Comparison of ENCODE assay signal across 10 cellular contexts in genomic region chr6:75747371-75747984, GRCh38. TPM values are rescaled to one million over a fixed set of nuclear protein-coding genes. Genes with fewer than 3 reads are reported as not detected.
A peak's percentile ranks its signal among the peaks of the same experiment; 100 is the strongest.
DNase-seq lines count a peak whose midpoint lies in the region; ATAC-seq and TF ChIP-seq lines count a peak whose summit lies in the region.
"Had no signal": no experiment of that assay in that cellular context is flagged by ENCODE, and none has a peak within 500 bp of the region (broad histone marks: within the 10 kb centered on the region; RNA-seq: fewer than 3 reads in every experiment).

No MANE protein-coding gene starts in this region.

- no peak overlapping the region for H3K4me3 ChIP-seq in Caco-2 (ENCODE audit: low read depth, low read length)
- H3K4me3 ChIP-seq in LNCaP clone FGC (ENCODE audit: low read depth, low read length): no peak overlapping the region; the same call in 1 of the 2 replicates

- peak in 1 of 2 experiments; percentile 15 for DNase-seq in Caco-2
- DNase-seq in LNCaP clone FGC (ENCODE audit: low read depth): peak; percentile 98
- DNase-seq in central memory CD8-positive, alpha-beta T cell (ENCODE audit: low spot score in 2 of 2): no peak
- no peak for DNase-seq in neural crest cell (ENCODE audit: low read depth, low spot score)
- no peak for DNase-seq in NCI-H2081 (lab: John Stamatoyannopoulos, UW)
- DNase-seq in iPS-NIHi11 (ENCODE audit: low spot score): no peak
- DNase-seq: RPMI8226 had no signal

- no peaks in the 10 kb centered on the region for H3K9me3 ChIP-seq in Caco-2
- H3K9me3 ChIP-seq: BLaER1 treated with 17β-estradiol and CSF1 and Interleukin-3, amounts not matched to agents 10 nM and 100 nM had no signal

- CTCF ChIA-PET in Caco-2 (lab: Charles Lee): no interaction called here

- intact Hi-C loops in Caco-2 (cut with micrococcal nuclease; ENCODE audit: unreplicated experiment): no loop called here

- H3K4me3 Mint-ChIP-seq in Caco-2 (ENCODE audit: unreplicated experiment): peak overlapping the region; percentile 47
- peak overlapping the region; percentile 33 for H3K4me3 Mint-ChIP-seq in central memory CD8-positive, alpha-beta T cell
- H3K4me3 Mint-ChIP-seq in neural crest cell: peak overlapping the region; percentile 76

- no peaks in the 10 kb centered on the region for H3K27me3 Mint-ChIP-seq in Caco-2 (ENCODE audit: insufficient read depth, unreplicated experiment)
- peaks cover 10% of the 10 kb centered on the region for H3K27me3 Mint-ChIP-seq in central memory CD8-positive, alpha-beta T cell
- peaks cover 22% of the 10 kb centered on the region for H3K27me3 Mint-ChIP-seq in neural crest cell (ENCODE audit: low read depth)

- no TSS peak for BruUV-seq in Caco-2 (replicated peaks; lab: Mats Ljungman, UMichigan)

- ATAC-seq in central memory CD8-positive, alpha-beta T cell (replicated peaks; ENCODE audit: extremely low read depth, poor library complexity, severe bottlenecking): no peak
- ATAC-seq in HG02763 (IDR thresholded peaks at IDR 0.05; ENCODE audit: unreplicated experiment): no peak
- no peak for ATAC-seq in GM21737 (IDR thresholded peaks at IDR 0.05; ENCODE audit: unreplicated experiment)

- no peaks in the 10 kb centered on the region for H3K36me3 ChIP-seq in Caco-2 (ENCODE audit: control insufficient read depth, insufficient read depth, low read length)
- H3K36me3 ChIP-seq: BLaER1 treated with 17β-estradiol and CSF1 and Interleukin-3, amounts not matched to agents 10 nM and 100 nM had no signal

- H3K4me1 Mint-ChIP-seq in Caco-2 (ENCODE audit: low read depth, unreplicated experiment) (peaks cover 7% of the 10 kb centered on the region), neural crest cell (peaks cover 14% of the 10 kb centered on the region)
- H3K4me1 Mint-ChIP-seq in central memory CD8-positive, alpha-beta T cell: peaks cover 6% of the 10 kb centered on the region

- H3K9me3 Mint-ChIP-seq in Caco-2 (ENCODE audit: unreplicated experiment): no peaks in the 10 kb centered on the region
- no peaks in the 10 kb centered on the region for H3K9me3 Mint-ChIP-seq in central memory CD8-positive, alpha-beta T cell
- H3K9me3 Mint-ChIP-seq in neural crest cell: no peaks in the 10 kb centered on the region

- no peaks in the 10 kb centered on the region for H3K27me3 ChIP-seq in Caco-2 (replicated peaks; ENCODE audit: control insufficient read depth, insufficient read depth, low read length)

- POLR2A ChIA-PET in Caco-2 (lab: Charles Lee): no interaction called here

- peaks cover 22% of the 10 kb centered on the region for H3K36me3 Mint-ChIP-seq in Caco-2 (ENCODE audit: insufficient read depth, unreplicated experiment)
- H3K36me3 Mint-ChIP-seq in central memory CD8-positive, alpha-beta T cell (ENCODE audit: insufficient read depth): peaks cover 2% of the 10 kb centered on the region
- H3K36me3 Mint-ChIP-seq in neural crest cell (ENCODE audit: low read depth): no peaks in the 10 kb centered on the region

- no peak overlapping the region for H3K27ac Mint-ChIP-seq in Caco-2 (ENCODE audit: unreplicated experiment)
- no peak overlapping the region for H3K27ac Mint-ChIP-seq in central memory CD8-positive, alpha-beta T cell (ENCODE audit: low read depth)
- H3K27ac Mint-ChIP-seq in neural crest cell (ENCODE audit: unreplicated experiment): no peak overlapping the region

- TF ChIP-seq CTCF in Caco-2 (IDR thresholded peaks at IDR 0.05; ENCODE audit: insufficient read depth in 1 of 2, low read depth in 1 of 2, low read length in 1 of 2, severe bottlenecking in 1 of 2, unreplicated experiment in 1 of 2) (no peak), LNCaP clone FGC (IDR thresholded peaks at IDR 0.05; ENCODE audit: control insufficient read depth, extremely low read depth, insufficient read depth) (no peak), neural crest cell (conservative IDR thresholded peaks at IDR 0.05) (no peak)

- H3K4me1 ChIP-seq in Caco-2: peaks cover 18% of the 10 kb centered on the region

RNA-seq across cellular contexts. Expression of gene MYO6, which starts 1.6 kb away (rescaled TPM):
- total RNA-seq in Caco-2 (2022): 39.9 and 43.0 TPM in 2 replicates
- 24.5 and 25.7 TPM in 2 replicates for total RNA-seq in neural crest cell
